13 cellular contexts compared by ENCODE assay signal in genomic region chr11:86492370-86493030, GRCh38.
"Had no signal": no experiment of that assay in that cellular context is flagged by ENCODE, and none has a peak within 500 bp of the region (broad histone marks: within the 10 kb centered on the region; RNA-seq: fewer than 3 reads in every experiment).

No MANE protein-coding gene starts in this region.

- H3K27ac ChIP-seq: cardiac muscle cell, colonic mucosa, neural progenitor cell, SJCRH30, upper lobe of left lung had no signal

- H3K4me1 ChIP-seq: colonic mucosa, upper lobe of left lung had no signal

- DNase-seq: activated CD4-positive, alpha-beta T cell treated with anti-CD3 and anti-CD28 coated beads, Interleukin-2, amount 50 U/mL, for 4 hours; activated CD4-positive, CD25-positive, alpha-beta regulatory T cell treated with anti-CD3 and anti-CD28 coated beads, Interleukin-2, amount 50 U/mL, for 72 hours; activated effector memory CD4-positive, alpha-beta T cell treated with Interleukin-2 at 50 U/mL for 16 hours; activated T-cell treated with anti-CD3 and anti-CD28 coated beads, Interleukin-2, amount 50 U/mL, for 1 hour; colonic mucosa; effector CD8-positive, alpha-beta T cell; hypothalamus; mesendoderm; SJCRH30; upper lobe of left lung had no signal

- H3K9me3 ChIP-seq: colonic mucosa, SJCRH30, upper lobe of left lung had no signal

- H3K36me3 ChIP-seq: cardiac muscle cell, colonic mucosa, neural progenitor cell, SJCRH30, upper lobe of left lung had no signal

- H3K27me3 ChIP-seq: cardiac muscle cell, colonic mucosa, neural progenitor cell, SJCRH30, upper lobe of left lung had no signal

- H3K4me3 ChIP-seq: cardiac muscle cell, colonic mucosa, neural progenitor cell, SJCRH30, upper lobe of left lung had no signal

- ATAC-seq: stimulated activated effector memory CD8-positive, alpha-beta T cell treated with anti-CD3 and anti-CD28 coated beads, Interleukin-12 subunit alpha, Interleukin-12 subunit beta, amount 100 ng/mL, for 72 hours had no signal
